8 cellular contexts compared by ENCODE assay signal in the genomic region with DNA sequence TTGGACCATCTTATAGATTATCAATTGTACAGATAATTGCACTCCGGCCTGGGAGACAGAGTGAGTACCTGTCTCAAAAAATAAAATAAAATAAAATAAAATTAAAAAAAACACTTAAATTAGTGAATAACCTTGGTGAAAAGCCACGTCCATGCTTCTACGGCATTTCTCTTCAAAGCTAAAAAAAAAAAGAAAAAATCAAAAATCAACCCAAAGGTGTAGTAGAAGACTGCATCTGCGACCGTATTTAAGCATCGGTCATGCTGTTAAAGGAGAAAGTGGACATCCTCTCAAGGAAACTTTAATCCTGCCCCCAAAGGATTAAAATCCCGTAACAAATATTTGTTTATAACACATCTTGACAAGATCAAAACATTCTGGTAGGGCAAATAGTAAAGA. TPM values are rescaled to one million over a fixed set of nuclear protein-coding genes. Genes with fewer than 3 reads are reported as not detected.
A peak's percentile ranks its signal among the peaks of the same experiment; 100 is the strongest.
DNase-seq lines count a peak whose midpoint lies in the region; ATAC-seq lines count a peak whose summit lies in the region.

No MANE protein-coding gene starts in this region.

- peak overlapping the region; percentile 94 for H3K27ac Mint-ChIP-seq in central memory CD8-positive, alpha-beta T cell (ENCODE audit: low read depth)

- H3K4me3 Mint-ChIP-seq in central memory CD8-positive, alpha-beta T cell: peak overlapping the region; percentile 97

- H3K9me3 Mint-ChIP-seq in central memory CD8-positive, alpha-beta T cell: no peaks in the 10 kb centered on the region

- H3K4me1 ChIP-seq in ACC112 (ENCODE audit: control insufficient read depth, insufficient read depth, low read length, unreplicated experiment): peaks cover 20% of the 10 kb centered on the region
- H3K4me1 ChIP-seq in muscle layer of duodenum (ENCODE audit: control insufficient read depth in 1 of 2, insufficient read depth in 2 of 2, low read length in 2 of 2): peaks cover 6 to 11% of the 10 kb centered on the region in 2 donors

- H3K4me3 ChIP-seq in ACC112 (ENCODE audit: low read depth, low read length) (peak overlapping the region; percentile 78), muscle layer of duodenum (ENCODE audit: low read depth in 1 of 2, low read length in 2 of 2) (peak overlapping the region; percentile 57 to 89)
- peak overlapping the region; percentile 65 for H3K4me3 ChIP-seq in Jurkat, Clone E6-1 (ENCODE audit: low read length)

- DNase-seq in Jurkat, Clone E6-1 (ENCODE audit: low read depth, low spot score): no peak
- DNase-seq in central memory CD8-positive, alpha-beta T cell (ENCODE audit: low spot score in 2 of 2): no peak
- DNase-seq in hypothalamus (lab: John Stamatoyannopoulos, UW) (no peak), DMS79 treated with DMSO at 0.1 percent for 48 hours (lab: John Stamatoyannopoulos, UW) (no peak)
- DNase-seq in stimulated activated CD4-positive, alpha-beta T cell treated with anti-CD3 and anti-CD28 coated beads, Interleukin-12 subunit alpha, Interleukin-12 subunit beta, amount 100 ng/mL, for 4 hours: no peak

- no peaks in the 10 kb centered on the region for H3K27me3 Mint-ChIP-seq in central memory CD8-positive, alpha-beta T cell

- no peaks in the 10 kb centered on the region for H3K9me3 ChIP-seq in muscle layer of duodenum (ENCODE audit: control insufficient read depth in 1 of 2, low read length in 2 of 2)

- H2AFZ ChIP-seq in ACC112 (ENCODE audit: low read length, unreplicated experiment): peak overlapping the region; percentile 49

- peaks cover 28% of the 10 kb centered on the region for H3K36me3 Mint-ChIP-seq in central memory CD8-positive, alpha-beta T cell (ENCODE audit: insufficient read depth)

- H3K27me3 ChIP-seq in ACC112 (ENCODE audit: insufficient read depth, low read length) (no peaks in the 10 kb centered on the region), muscle layer of duodenum (ENCODE audit: low read depth, low read length) (no peaks in the 10 kb centered on the region)

- H3K36me3 ChIP-seq in ACC112 (ENCODE audit: insufficient read depth, low read length): no peaks in the 10 kb centered on the region
- H3K36me3 ChIP-seq in muscle layer of duodenum (ENCODE audit: control insufficient read depth in 1 of 2, insufficient read depth in 2 of 2, low read length in 2 of 2): peaks cover 0 to 5% of the 10 kb centered on the region in 2 donors

- H3K79me2 ChIP-seq in ACC112 (ENCODE audit: control insufficient read depth, insufficient read depth, low read length, unreplicated experiment): peaks cover 37% of the 10 kb centered on the region

- peaks cover 31% of the 10 kb centered on the region for H3K4me1 Mint-ChIP-seq in central memory CD8-positive, alpha-beta T cell

- no peak for ATAC-seq in central memory CD8-positive, alpha-beta T cell (replicated peaks; ENCODE audit: extremely low read depth, poor library complexity, severe bottlenecking)
- no peak for ATAC-seq in GM18907 (IDR thresholded peaks at IDR 0.05; ENCODE audit: unreplicated experiment)

- H3K27ac ChIP-seq in ACC112 (ENCODE audit: low read depth, low read length) (peak overlapping the region; percentile 91), muscle layer of duodenum (ENCODE audit: low read length) (peak overlapping the region; percentile 98)

RNA-seq across cellular contexts. Expression of gene RNF138, which starts 0.3 kb away (rescaled TPM):
- polyA plus RNA-seq in Jurkat, Clone E6-1 (2012; ENCODE audit: insufficient read depth, insufficient read length): 77.2 TPM
